1 cellular context compared by ENCODE assay signal in genomic region chr17:38922538-38923291, GRCh38.
TF ChIP-seq lines count a peak whose summit lies in the region.

No MANE protein-coding gene starts in this region.

TF ChIP-seq in HepG2, 621 proteins besides CTCF, POLR2A, EP300 and RAD21 (continued from another document and continues in another):
- 0 out of 2 replicates have a peak, but pooled peaks have one; percentile 21 for TF ChIP-seq ZNF687 (CRISPR knock-in tag; IDR thresholded peaks at IDR 0.05)
- TF ChIP-seq ZBTB37 (CRISPR knock-in tag; IDR thresholded peaks at IDR 0.05), result no peak
- no peak for TF ChIP-seq JDP2 (CRISPR knock-in tag; IDR thresholded peaks at IDR 0.05; ENCODE audit: borderline replicate concordance)
- TF ChIP-seq MNT (IDR thresholded peaks at IDR 0.05), result no peak
- TF ChIP-seq KLF16 (CRISPR knock-in tag; IDR thresholded peaks at IDR 0.05), result no peak
- TF ChIP-seq AGO2 (optimal IDR thresholded peaks at IDR 0.05; ENCODE audit: low read depth, low read length), result peak; percentile 75
- TF ChIP-seq GATAD2A (CRISPR knock-in tag; IDR thresholded peaks at IDR 0.05), result 0 out of 2 replicates have a peak, but pooled peaks have one; percentile 9
- no peak for TF ChIP-seq GTF2F1 (IDR thresholded peaks at IDR 0.05; ENCODE audit: low read length)
- TF ChIP-seq FUBP1 (CRISPR knock-in tag; IDR thresholded peaks at IDR 0.05; ENCODE audit: borderline replicate concordance), result no peak
- TF ChIP-seq THAP7 (CRISPR knock-in tag; IDR thresholded peaks at IDR 0.05), result no peak
- no peak for TF ChIP-seq ZNF678 (CRISPR knock-in tag; IDR thresholded peaks at IDR 0.05)
- TF ChIP-seq MAFK (conservative IDR thresholded peaks at IDR 0.05 in 1 of 2, IDR thresholded peaks at IDR 0.05 in 1 of 2; ENCODE audit: low read length in 2 of 2), result no peak
- no peak for TF ChIP-seq NFAT5 (CRISPR knock-in tag; IDR thresholded peaks at IDR 0.05)
- no peak for TF ChIP-seq KLF15 (CRISPR knock-in tag; IDR thresholded peaks at IDR 0.05; ENCODE audit: borderline replicate concordance)
- TF ChIP-seq ARNT2 (CRISPR knock-in tag; IDR thresholded peaks at IDR 0.05; ENCODE audit: low read depth), result no peak
- TF ChIP-seq ZNF556 (CRISPR knock-in tag; IDR thresholded peaks at IDR 0.05; ENCODE audit: borderline replicate concordance), result 0 out of 2 replicates have a peak, but pooled peaks have one; percentile 27
- no peak for TF ChIP-seq TBX2 (CRISPR knock-in tag; IDR thresholded peaks at IDR 0.05; ENCODE audit: borderline replicate concordance)
- TF ChIP-seq ZSCAN5A (CRISPR knock-in tag; IDR thresholded peaks at IDR 0.05; ENCODE audit: borderline replicate concordance), result no peak
- 0 out of 2 replicates have a peak, but pooled peaks have one; percentile 23 for TF ChIP-seq KDM2A (CRISPR knock-in tag; IDR thresholded peaks at IDR 0.05; ENCODE audit: borderline replicate concordance, low read depth)
- no peak for TF ChIP-seq ZGPAT (CRISPR knock-in tag; IDR thresholded peaks at IDR 0.05)
- no peak for TF ChIP-seq GMEB2 (CRISPR knock-in tag; IDR thresholded peaks at IDR 0.05; ENCODE audit: low read depth)
- no peak for TF ChIP-seq NR2F1 (CRISPR knock-in tag; IDR thresholded peaks at IDR 0.05)
- TF ChIP-seq ZC3H13 (CRISPR knock-in tag; IDR thresholded peaks at IDR 0.05), result 0 out of 2 replicates have a peak, but pooled peaks have one; percentile 36
- no peak for TF ChIP-seq IRF1 (CRISPR knock-in tag; IDR thresholded peaks at IDR 0.05; ENCODE audit: low read depth)
- TF ChIP-seq TP53 (CRISPR knock-in tag; conservative IDR thresholded peaks at IDR 0.05), result no peak
- 0 out of 2 replicates have a peak, but pooled peaks have one; percentile 27 for TF ChIP-seq ZNF605 (CRISPR knock-in tag; IDR thresholded peaks at IDR 0.05)
- TF ChIP-seq U2AF2 (IDR thresholded peaks at IDR 0.05; ENCODE audit: low read depth, low read length), result no peak
- TF ChIP-seq IKZF5 (CRISPR knock-in tag; IDR thresholded peaks at IDR 0.05), result no peak
- TF ChIP-seq DNMT3B (CRISPR knock-in tag; conservative IDR thresholded peaks at IDR 0.05), result no peak
- no peak for TF ChIP-seq MED13 (CRISPR knock-in tag; IDR thresholded peaks at IDR 0.05)
- no peak for TF ChIP-seq ZSCAN25 (CRISPR knock-in tag; IDR thresholded peaks at IDR 0.05)
- no peak for TF ChIP-seq ZNF337 (CRISPR knock-in tag; IDR thresholded peaks at IDR 0.05; ENCODE audit: borderline replicate concordance, low read depth)
- no peak for TF ChIP-seq SALL2 (CRISPR knock-in tag; IDR thresholded peaks at IDR 0.05)
- TF ChIP-seq PHF20 (CRISPR knock-in tag; IDR thresholded peaks at IDR 0.05), result no peak
- no peak for TF ChIP-seq ZNF563 (CRISPR knock-in tag; IDR thresholded peaks at IDR 0.05)
- no peak for TF ChIP-seq EEA1 (CRISPR knock-in tag; IDR thresholded peaks at IDR 0.05; ENCODE audit: borderline replicate concordance)
